8 cellular contexts compared by ENCODE assay signal in genomic region chr1:177983824-177984528, GRCh38. TPM values are rescaled to one million over a fixed set of nuclear protein-coding genes. Genes with fewer than 3 reads are reported as not detected.
DNase-seq lines count a peak whose midpoint lies in the region; ATAC-seq lines count a peak whose summit lies in the region.

No MANE protein-coding gene starts in this region.

- H3K36me3 ChIP-seq in H7 (replicated peaks; ENCODE audit: control insufficient read depth, insufficient read depth, low read length), result no peaks in the 10 kb centered on the region

- no peak overlapping the region for H3K27ac Mint-ChIP-seq in activated T-helper 17 cell treated with anti-CD3 and anti-CD28 coated beads, Interleukin-2, amount 50 U/mL, for 72 hours

- H3K4me1 Mint-ChIP-seq in activated T-helper 17 cell treated with anti-CD3 and anti-CD28 coated beads, Interleukin-2, amount 50 U/mL, for 72 hours, result no peaks in the 10 kb centered on the region

- peak; percentile 37 for DNase-seq in H7
- DNase-seq in SHP77 treated with DMSO at 0.1 percent for 48 hours (lab: John Stamatoyannopoulos, UW), result peak; percentile 5
- peak; percentile 62 for DNase-seq in foreskin melanocyte
- peak in 6 of 10 donors; percentile 27 to 88 (median 56) for DNase-seq in posterior cingulate gyrus
- DNase-seq in Kasumi-1 (lab: John Stamatoyannopoulos, UW), result no peak
- no peak for DNase-seq in NCI-H345 treated with DMSO at 0.1 percent for 48 hours (lab: John Stamatoyannopoulos, UW; ENCODE audit: unreplicated experiment)

- H3K36me3 Mint-ChIP-seq in activated T-helper 17 cell treated with anti-CD3 and anti-CD28 coated beads, Interleukin-2, amount 50 U/mL, for 72 hours (ENCODE audit: low read depth), result no peaks in the 10 kb centered on the region

- no peak for ATAC-seq in activated T-helper 17 cell treated with anti-CD3 and anti-CD28 coated beads, Interleukin-2, amount 50 U/mL, for 72 hours (replicated peaks)
- ATAC-seq in HG03039 (IDR thresholded peaks at IDR 0.05; ENCODE audit: unreplicated experiment), result no peak

- H3K4me3 Mint-ChIP-seq in activated T-helper 17 cell treated with anti-CD3 and anti-CD28 coated beads, Interleukin-2, amount 50 U/mL, for 72 hours, result no peak overlapping the region

- no peaks in the 10 kb centered on the region for H3K27me3 ChIP-seq in H7 (ENCODE audit: control insufficient read depth, insufficient read depth, low read length)

- no peak overlapping the region for H3K4me3 ChIP-seq in H7 (ENCODE audit: insufficient read depth, low read depth, low read length)

- intact Hi-C loops in posterior cingulate gyrus (cut with DNase I), result no loop called here

- peaks cover 4% of the 10 kb centered on the region for H3K27me3 Mint-ChIP-seq in activated T-helper 17 cell treated with anti-CD3 and anti-CD28 coated beads, Interleukin-2, amount 50 U/mL, for 72 hours

- peaks cover 17% of the 10 kb centered on the region for H3K9me3 Mint-ChIP-seq in activated T-helper 17 cell treated with anti-CD3 and anti-CD28 coated beads, Interleukin-2, amount 50 U/mL, for 72 hours

RNA-seq across cellular contexts. Expression of gene SEC16B, which starts 14.1 kb away (rescaled TPM):
- 0.87 and 2.2 TPM in 2 replicates for total RNA-seq in H7 (2014; rRNA removed; shearing (Covaris generic))
- total RNA-seq in activated T-helper 17 cell treated with anti-CD3 and anti-CD28 coated beads, Interleukin-2, amount 50 U/mL, for 72 hours, result not detected

Comparison
In these comparisons a context has a peak if more than half of its experiments do, and no peak if none do; other contexts are left out.
1. DNase-seq: peak in H7 (single experiment), SHP77 treated with DMSO at 0.1 percent for 48 hours (single experiment), foreskin melanocyte (single experiment) and posterior cingulate gyrus (6 of 10); none in Kasumi-1 (0 of 2) and NCI-H345 treated with DMSO at 0.1 percent for 48 hours (single experiment).